ENCODE assay signal across 8 cellular contexts in genomic region chr19:42277821-42278809, GRCh38. TPM values are rescaled to one million over a fixed set of nuclear protein-coding genes. Genes with fewer than 3 reads are reported as not detected.
DNase-seq lines count a peak whose midpoint lies in the region; ATAC-seq and TF ChIP-seq lines count a peak whose summit lies in the region.

No MANE protein-coding gene starts in this region.

- H3K36me3 Mint-ChIP-seq in naive thymus-derived CD4-positive, alpha-beta T cell = peaks cover 0 to 11% (median 4%) of the 10 kb centered on the region in 5 donors

- no peak for ATAC-seq in naive thymus-derived CD4-positive, alpha-beta T cell
- ATAC-seq in HG02763 (IDR thresholded peaks at IDR 0.05; ENCODE audit: unreplicated experiment) (no peak), GM18868 (IDR thresholded peaks at IDR 0.05; ENCODE audit: unreplicated experiment) (no peak), GM21360 (IDR thresholded peaks at IDR 0.05; ENCODE audit: unreplicated experiment) (no peak)

- H3K27ac Mint-ChIP-seq in naive thymus-derived CD4-positive, alpha-beta T cell = peak overlapping the region in 7 of 9 donors; percentile 47 to 96 (median 59)

- H3K27me3 ChIP-seq in naive thymus-derived CD4-positive, alpha-beta T cell (ENCODE audit: control insufficient read depth in 2 of 2, insufficient read depth in 2 of 2, low read length in 2 of 2) = no peaks in the 10 kb centered on the region

- H3K9me3 Mint-ChIP-seq in naive thymus-derived CD4-positive, alpha-beta T cell = peaks cover 0 to 1% (median 0%) of the 10 kb centered on the region in 11 donors

- POLR2A ChIA-PET in naive thymus-derived CD4-positive, alpha-beta T cell (lab: Charles Lee) = interaction anchor here (0.7 to 5.6 kb wide), 7 partner anchors 8 to 146 kb away, joined by 3 to 47 read pairs (median 4); partner anchors contain the start of genes CIC, GSK3A and POU2F2

- peaks cover 32 to 60% (median 42%) of the 10 kb centered on the region in 7 donors for H3K4me1 Mint-ChIP-seq in naive thymus-derived CD4-positive, alpha-beta T cell

- H3K36me3 ChIP-seq in naive thymus-derived CD4-positive, alpha-beta T cell (ENCODE audit: control insufficient read depth in 2 of 3, insufficient read depth in 3 of 3, low read length in 3 of 3) = peaks cover 0 to 28% (median 0%) of the 10 kb centered on the region in 3 experiments

- H3K4me3 ChIP-seq in AG10803 (ENCODE audit: low read length) = no peak overlapping the region
- H3K4me3 ChIP-seq in naive thymus-derived CD4-positive, alpha-beta T cell (ENCODE audit: low read length) = no peak overlapping the region

- CTCF ChIA-PET in naive thymus-derived CD4-positive, alpha-beta T cell (lab: Charles Lee) = interaction anchor here (1.2 to 3.2 kb wide), 11 partner anchors 8 to 176 kb away, joined by 3 to 25 read pairs (median 11); partner anchors contain the start of genes DEDD2 and GSK3A

- intact Hi-C loops in naive thymus-derived CD4-positive, alpha-beta T cell (cut with micrococcal nuclease) = no loop called here

- H3K27ac ChIP-seq in naive thymus-derived CD4-positive, alpha-beta T cell (ENCODE audit: low read depth, low read length) = no peak overlapping the region

- H3K4me1 ChIP-seq in naive thymus-derived CD4-positive, alpha-beta T cell (ENCODE audit: control insufficient read depth in 2 of 2, insufficient read depth in 2 of 2, low read length in 2 of 2) = peaks cover 38 to 39% of the 10 kb centered on the region in 2 donors

- no peaks in the 10 kb centered on the region for H3K27me3 Mint-ChIP-seq in naive thymus-derived CD4-positive, alpha-beta T cell

- H3K9me3 ChIP-seq in naive thymus-derived CD4-positive, alpha-beta T cell (ENCODE audit: control insufficient read depth in 2 of 3, low read length in 3 of 3) = no peaks in the 10 kb centered on the region

- DNase-seq in AG10803 (ENCODE audit: low read depth) = peak; percentile 70
- peak; percentile 5 to 32 for DNase-seq in Kasumi-1 (lab: John Stamatoyannopoulos, UW)
- DNase-seq in dermis blood vessel endothelial cell = peak; percentile 69
- DNase-seq in naive thymus-derived CD4-positive, alpha-beta T cell = no peak
- DNase-seq in occipital lobe (lab: John Stamatoyannopoulos, UW) = no peak

- no peak for TF ChIP-seq CTCF in AG10803 (conservative IDR thresholded peaks at IDR 0.05; ENCODE audit: low read length)

- H3K4me3 Mint-ChIP-seq in naive thymus-derived CD4-positive, alpha-beta T cell = peak overlapping the region in 5 of 10 donors; percentile 31 to 93 (median 89)

RNA-seq across cellular contexts. Expression of gene CIC, which starts 9.1 kb away (rescaled TPM):
- total RNA-seq in dermis blood vessel endothelial cell (20.6 and 39.7 TPM in 2 replicates), occipital lobe (19.5 TPM)
- total RNA-seq in naive thymus-derived CD4-positive, alpha-beta T cell = 100 to 1,000 TPM in 3 of 5 experiments, 10 to 100 TPM in 2; 90.4 to 134 (median 102) TPM
- 1 to 10 TPM; 1.5 to 2.6 TPM for polyA plus RNA-seq in naive thymus-derived CD4-positive, alpha-beta T cell

RNA-seq across cellular contexts. Expression of gene ERF, which starts 23.2 kb away (rescaled TPM):
- total RNA-seq in dermis blood vessel endothelial cell (32.7 and 42.4 TPM in 2 replicates), occipital lobe (7.8 TPM)
- total RNA-seq in naive thymus-derived CD4-positive, alpha-beta T cell = 100 to 1,000 TPM in 1 of 5 experiments, 10 to 100 TPM in 4; 42.5 to 105 (median 51.8) TPM
- polyA plus RNA-seq in naive thymus-derived CD4-positive, alpha-beta T cell = 10 to 100 TPM in 1 of 2 donors, 1 to 10 TPM in 1; 2.8 to 10.8 TPM

RNA-seq across cellular contexts. Expression of gene PRR19, which starts 23.8 kb away (rescaled TPM):
- 0.84 and 1.2 TPM in 2 replicates for total RNA-seq in dermis blood vessel endothelial cell
- under 1 TPM in 4 of 5 experiments, not detected in 1; 0.32 to 0.68 (median 0.38) TPM for total RNA-seq in naive thymus-derived CD4-positive, alpha-beta T cell
- under 1 TPM; 0.48 to 0.61 TPM for polyA plus RNA-seq in naive thymus-derived CD4-positive, alpha-beta T cell
- 1.4 TPM for total RNA-seq in occipital lobe

RNA-seq across cellular contexts. Expression of gene PAFAH1B3, which starts 24.3 kb away (rescaled TPM):
- total RNA-seq in dermis blood vessel endothelial cell (38.5 and 40.2 TPM in 2 replicates), occipital lobe (198 TPM)
- 10 to 100 TPM; 11.7 to 36.9 (median 16.9) TPM for total RNA-seq in naive thymus-derived CD4-positive, alpha-beta T cell
- 10 to 100 TPM; 52.6 to 73.4 TPM for polyA plus RNA-seq in naive thymus-derived CD4-positive, alpha-beta T cell

RNA-seq across cellular contexts. Expression of gene TMEM145, which starts 35.0 kb away (rescaled TPM):
- total RNA-seq in dermis blood vessel endothelial cell (0.09 TPM in 1 of 2 replicates, not detected in the other), occipital lobe (47.1 TPM)
- not detected for total RNA-seq in naive thymus-derived CD4-positive, alpha-beta T cell
- polyA plus RNA-seq in naive thymus-derived CD4-positive, alpha-beta T cell = not detected

Comparison
In these comparisons a context has a peak if more than half of its experiments do, and no peak if none do; other contexts are left out.
1. DNase-seq: peak in AG10803 (single experiment), Kasumi-1 (2 of 2) and dermis blood vessel endothelial cell (single experiment); none in naive thymus-derived CD4-positive, alpha-beta T cell (0 of 9) and occipital lobe (single experiment).